ENCODE assay signal across 8 cellular contexts in genomic region chr9:121735065-121735791, GRCh38.
DNase-seq lines count a peak whose midpoint lies in the region; ATAC-seq and TF ChIP-seq lines count a peak whose summit lies in the region.

No MANE protein-coding gene starts in this region.

- H3K4me3 ChIP-seq in DND-41 (ENCODE audit: low read depth in 1 of 2, low read length in 2 of 2) = no peak overlapping the region
- peak overlapping the region in 3 of 4 donors; percentile 42 to 63 (median 50) for H3K4me3 ChIP-seq in esophagus squamous epithelium
- H3K4me3 ChIP-seq in neuronal stem cell (ENCODE audit: low read length in 2 of 2) = no peak overlapping the region

- DNase-seq in DND-41 = no peak
- DNase-seq in H4 (ENCODE audit: low spot score) = peak; percentile 65
- DNase-seq in RKO (ENCODE audit: low spot score) = peak; percentile 74
- no peak for DNase-seq in esophagus squamous epithelium (lab: John Stamatoyannopoulos, UW)
- DNase-seq in neuronal stem cell (ENCODE audit: low spot score) = no peak
- DNase-seq in mesenteric fat pad (ENCODE audit: low spot score) = no peak
- no peak for DNase-seq in OCI-M2 (lab: John Stamatoyannopoulos, UW; ENCODE audit: unreplicated experiment)

- intact Hi-C loops in esophagus squamous epithelium (cut with DNase I) = no loop called here

- peaks cover 21% of the 10 kb centered on the region; the same call in 1 of the 2 replicates for H3K4me1 ChIP-seq in DND-41 (ENCODE audit: insufficient read depth, low read length)
- peaks cover 36 to 96% (median 63%) of the 10 kb centered on the region in 3 donors for H3K4me1 ChIP-seq in esophagus squamous epithelium
- H3K4me1 ChIP-seq in neuronal stem cell (ENCODE audit: control insufficient read depth in 2 of 2, insufficient read depth in 1 of 2, low read depth in 1 of 2, low read length in 2 of 2) = peaks cover 10 to 25% of the 10 kb centered on the region in 2 donors

- H3K9ac ChIP-seq in DND-41 (ENCODE audit: low read depth, low read length) = no peak overlapping the region
- peak overlapping the region; percentile 32 for H3K9ac ChIP-seq in neuronal stem cell (ENCODE audit: low read depth, low read length, poor library complexity)

- H3K36me3 ChIP-seq in DND-41 (ENCODE audit: insufficient read depth, low read length) = no peaks in the 10 kb centered on the region
- peaks cover 0 to 6% (median 0%) of the 10 kb centered on the region in 3 donors for H3K36me3 ChIP-seq in esophagus squamous epithelium
- H3K36me3 ChIP-seq in neuronal stem cell (replicated peaks in 1 of 2; ENCODE audit: control insufficient read depth in 2 of 2, insufficient read depth in 2 of 2, low read length in 2 of 2) = peaks cover 0 to 3% of the 10 kb centered on the region in 2 donors

- no peak overlapping the region for H2BK120ac ChIP-seq in neuronal stem cell (ENCODE audit: low read depth, low read length)

- peaks cover 30% of the 10 kb centered on the region for H3K79me1 ChIP-seq in neuronal stem cell (ENCODE audit: low read depth, low read length)

- peaks cover 14% of the 10 kb centered on the region for H3K27me3 ChIP-seq in DND-41 (ENCODE audit: insufficient read depth, low read length, poor library complexity)
- H3K27me3 ChIP-seq in esophagus squamous epithelium = no peaks in the 10 kb centered on the region
- H3K27me3 ChIP-seq in neuronal stem cell (ENCODE audit: control insufficient read depth in 3 of 3, insufficient read depth in 3 of 3, low read depth in 1 of 3, low read length in 3 of 3) = peaks cover 0 to 6% (median 2%) of the 10 kb centered on the region in 3 experiments

- H3K9me3 ChIP-seq in DND-41 (ENCODE audit: insufficient read depth, low read length, severe bottlenecking) = no peaks in the 10 kb centered on the region
- H3K9me3 ChIP-seq in esophagus squamous epithelium = no peaks in the 10 kb centered on the region
- no peaks in the 10 kb centered on the region for H3K9me3 ChIP-seq in neuronal stem cell (replicated peaks in 1 of 2; ENCODE audit: control insufficient read depth in 2 of 2, insufficient read depth in 1 of 2, low read depth in 1 of 2, low read length in 2 of 2)

- 17 to 43% methylated on average over 6 to 7 of the region's 9 CpGs for WGBS in esophagus squamous epithelium, 2 donors
- WGBS in neuronal stem cell (ENCODE audit: extremely low coverage in 2 of 2, insufficient read length in 2 of 2, insufficient replicate concordance in 1 of 2), 2 donors = no CpG with 5 or more reads among the region's 9 CpGs

- ATAC-seq in DND-41 (ENCODE audit: insufficient read depth, low read depth) = no peak
- no peak for ATAC-seq in GM18519 (IDR thresholded peaks at IDR 0.05; ENCODE audit: low FRiP score, unreplicated experiment)

- H3K18ac ChIP-seq in neuronal stem cell (ENCODE audit: low read length) = no peak overlapping the region

- H3K14ac ChIP-seq in neuronal stem cell (ENCODE audit: low read length) = no peak overlapping the region

- H2AFZ ChIP-seq in DND-41 (ENCODE audit: low read depth, low read length) (no peak overlapping the region), neuronal stem cell (ENCODE audit: low read length) (no peak overlapping the region)

- H4K8ac ChIP-seq in neuronal stem cell (ENCODE audit: low read depth, low read length) = no peak overlapping the region

- H3K4ac ChIP-seq in neuronal stem cell (ENCODE audit: low read length) = no peak overlapping the region

- H3K23ac ChIP-seq in neuronal stem cell (ENCODE audit: low read depth, low read length, poor library complexity) = no peak overlapping the region

- no peak overlapping the region for H2BK12ac ChIP-seq in neuronal stem cell (ENCODE audit: low read length)

- peak; percentile 38 for TF ChIP-seq CTCF in DND-41 (IDR thresholded peaks at IDR 0.05; ENCODE audit: borderline replicate concordance, extremely low read depth, low read length, poor library complexity, severe bottlenecking)
- peak in 2 of 6 experiments; percentile 32 to 38 for TF ChIP-seq CTCF in esophagus squamous epithelium (IDR thresholded peaks at IDR 0.05)

- no peak overlapping the region for H4K91ac ChIP-seq in neuronal stem cell (ENCODE audit: low read depth, low read length, poor library complexity)

- peaks cover 6% of the 10 kb centered on the region; the same call in 1 of the 2 replicates for H4K20me1 ChIP-seq in DND-41 (ENCODE audit: insufficient read depth, low read length)

- no peaks in the 10 kb centered on the region for H3K79me2 ChIP-seq in DND-41 (ENCODE audit: insufficient read depth, low read length)

- no peak for TF ChIP-seq POLR2A in esophagus squamous epithelium (IDR thresholded peaks at IDR 0.05)

- H2BK5ac ChIP-seq in neuronal stem cell (ENCODE audit: low read length) = no peak overlapping the region

- H3K27ac ChIP-seq in DND-41 (ENCODE audit: low read length) (no peak overlapping the region), esophagus squamous epithelium (peak overlapping the region; percentile 55 to 89 (median 82)), neuronal stem cell (replicated peaks; ENCODE audit: low read length) (no peak overlapping the region)

- H3K4me2 ChIP-seq in DND-41 (ENCODE audit: insufficient read depth, low read length) = no peak overlapping the region
- no peak overlapping the region for H3K4me2 ChIP-seq in neuronal stem cell (ENCODE audit: insufficient read depth, low read length, poor library complexity, severe bottlenecking)

- no peak overlapping the region for H2AK5ac ChIP-seq in neuronal stem cell (ENCODE audit: low read depth, low read length)

- no peak overlapping the region for H2BK15ac ChIP-seq in neuronal stem cell (ENCODE audit: low read length)

Comparison
In these comparisons a context has a peak if more than half of its experiments do, and no peak if none do; other contexts are left out.
1. DNase-seq: peak in H4 (single experiment) and RKO (single experiment); none in DND-41 (single experiment), esophagus squamous epithelium (single experiment), neuronal stem cell (single experiment), mesenteric fat pad (single experiment) and OCI-M2 (single experiment).
2. H3K27ac ChIP-seq: peak in esophagus squamous epithelium (4 of 4); none in DND-41 (single experiment) and neuronal stem cell (single experiment).
3. H3K4me3 ChIP-seq: peak in esophagus squamous epithelium (3 of 4); none in DND-41 (0 of 2) and neuronal stem cell (0 of 2).